Comparison of ENCODE assay signal across 20 cellular contexts in genomic region chr1:41475346-41475745, GRCh38. TPM values are rescaled to one million over a fixed set of nuclear protein-coding genes. Genes with fewer than 3 reads are reported as not detected.
A peak's percentile ranks its signal among the peaks of the same experiment; 100 is the strongest.
DNase-seq lines count a peak whose midpoint lies in the region; ATAC-seq, FAIRE-seq and TF ChIP-seq lines count a peak whose summit lies in the region.
"Had no signal": no experiment of that assay in that cellular context is flagged by ENCODE, and none has a peak within 500 bp of the region (broad histone marks: within the 10 kb centered on the region; RNA-seq: fewer than 3 reads in every experiment).

No MANE protein-coding gene starts in this region.

- WGBS in psoas muscle, 3 donors, result 68 to 83% (median 71%) methylated on average over 4 of the region's 4 CpGs
- WGBS in upper lobe of left lung, 2 donors, result 78 to 88% methylated on average over 4 of the region's 4 CpGs

- H3K4me3 Mint-ChIP-seq in activated naive CD4-positive, alpha-beta T cell treated with anti-CD3 and anti-CD28 coated beads for 36 hours, result no peak overlapping the region
- H3K4me3 Mint-ChIP-seq: naive B cell had no signal

- H3K4me3 ChIP-seq in keratinocyte (ENCODE audit: control insufficient read depth in 2 of 3, extremely low read depth in 1 of 3, insufficient read depth in 2 of 3, low read depth in 1 of 3, low read length in 3 of 3), result no peak overlapping the region
- H3K4me3 ChIP-seq in psoas muscle, result no peak overlapping the region
- H3K4me3 ChIP-seq in upper lobe of left lung, result no peak overlapping the region
- H3K4me3 ChIP-seq: BLaER1 had no signal

- H3K36me3 ChIP-seq in keratinocyte (ENCODE audit: control insufficient read depth in 2 of 2, extremely low read depth in 1 of 2, insufficient read depth in 2 of 2, low read length in 2 of 2), result no peaks in the 10 kb centered on the region
- no peaks in the 10 kb centered on the region for H3K36me3 ChIP-seq in psoas muscle (ENCODE audit: insufficient read depth in 1 of 2, low read depth in 1 of 2)
- H3K36me3 ChIP-seq in upper lobe of left lung, result no peaks in the 10 kb centered on the region
- H3K36me3 ChIP-seq: BLaER1 had no signal

- no peaks in the 10 kb centered on the region for H3K27me3 Mint-ChIP-seq in activated naive CD4-positive, alpha-beta T cell treated with anti-CD3 and anti-CD28 coated beads for 36 hours (ENCODE audit: low read depth)
- H3K27me3 Mint-ChIP-seq: naive B cell had no signal

- no peak for TF ChIP-seq EP300 in upper lobe of left lung (IDR thresholded peaks at IDR 0.05)

- H3K27me3 ChIP-seq in keratinocyte (ENCODE audit: control insufficient read depth, extremely low read depth, insufficient read depth, low read length) (no peaks in the 10 kb centered on the region), psoas muscle (ENCODE audit: insufficient read depth in 3 of 3, low read length in 2 of 3) (no peaks in the 10 kb centered on the region), upper lobe of left lung (no peaks in the 10 kb centered on the region)
- H3K27me3 ChIP-seq: BLaER1 had no signal

- no peaks in the 10 kb centered on the region for H3K9me3 ChIP-seq in keratinocyte (ENCODE audit: control insufficient read depth, low read depth, low read length)
- H3K9me3 ChIP-seq in psoas muscle, result no peaks in the 10 kb centered on the region
- no peaks in the 10 kb centered on the region for H3K9me3 ChIP-seq in upper lobe of left lung
- H3K9me3 ChIP-seq: BLaER1 had no signal

- peaks cover 28% of the 10 kb centered on the region for H3K4me1 ChIP-seq in keratinocyte (ENCODE audit: control insufficient read depth, extremely low read depth, insufficient read depth, low read length)
- peaks cover 37% of the 10 kb centered on the region for H3K4me1 ChIP-seq in psoas muscle
- peaks cover 30 to 39% (median 33%) of the 10 kb centered on the region in 4 donors for H3K4me1 ChIP-seq in upper lobe of left lung

- H3K27ac Mint-ChIP-seq in activated naive CD4-positive, alpha-beta T cell treated with anti-CD3 and anti-CD28 coated beads for 36 hours, result peak overlapping the region; percentile 19

- CTCF ChIA-PET in activated naive CD4-positive, alpha-beta T cell treated with anti-CD3 and anti-CD28 coated beads for 36 hours (lab: Charles Lee), result no interaction called here

- no peak overlapping the region for H3K4me2 ChIP-seq in keratinocyte (ENCODE audit: control insufficient read depth, extremely low read depth, insufficient read depth, low read depth, low read length)

- no peaks in the 10 kb centered on the region for H4K20me1 ChIP-seq in keratinocyte (ENCODE audit: control insufficient read depth, extremely low read depth, insufficient read depth, low read length)
- H4K20me1 ChIP-seq: BLaER1 had no signal

- no peak for DNase-seq in activated naive CD4-positive, alpha-beta T cell treated with anti-CD3 and anti-CD28 coated beads for 36 hours
- DNase-seq in activated naive CD4-positive, alpha-beta T cell (lab: John Stamatoyannopoulos, UW), result no peak
- DNase-seq in keratinocyte (ENCODE audit: low read depth, low spot score), result no peak
- no peak for DNase-seq in psoas muscle
- no peak for DNase-seq in upper lobe of left lung
- no peak for DNase-seq in DMS53 (lab: John Stamatoyannopoulos, UW)
- DNase-seq in activated gamma-delta T cell treated with Interleukin-2 at 50 U/mL for 16 hours, result no peak
- DNase-seq in DMS79 treated with DMSO at 0.1 percent for 48 hours (lab: John Stamatoyannopoulos, UW), result no peak
- DNase-seq: activated CD8-positive, alpha-beta memory T cell treated with anti-CD3 and anti-CD28 coated beads, Interleukin-2, amount 50 U/mL, for 4 hours; activated effector memory CD4-positive, alpha-beta T cell treated with anti-CD3 and anti-CD28 coated beads, Interleukin-2, amount 50 U/mL, for 16 hours; GF-D8; MV-4-11; naive B cell; NCI-H524 treated with DMSO at 0.1 percent for 48 hours; stimulated activated CD4-positive, alpha-beta T cell treated with anti-CD3 and anti-CD28 coated beads, Interleukin-1b, Interleukin-23, amount 100 ng/mL, for 48 hours had no signal

- H3K4me1 Mint-ChIP-seq in activated naive CD4-positive, alpha-beta T cell treated with anti-CD3 and anti-CD28 coated beads for 36 hours (ENCODE audit: low read depth), result no peaks in the 10 kb centered on the region
- H3K4me1 Mint-ChIP-seq: naive B cell had no signal

- H3K79me2 ChIP-seq in keratinocyte (ENCODE audit: control insufficient read depth, insufficient read depth, low read length), result no peaks in the 10 kb centered on the region

- no peak for ATAC-seq in psoas muscle
- ATAC-seq in upper lobe of left lung (ENCODE audit: low FRiP score in 2 of 2), result no peak

- intact Hi-C loops in activated naive CD4-positive, alpha-beta T cell treated with anti-CD3 and anti-CD28 coated beads for 36 hours (cut with micrococcal nuclease), result no loop called here
- intact Hi-C loops in psoas muscle (cut with DNase I), result no loop called here

- no peaks in the 10 kb centered on the region for H3K36me3 Mint-ChIP-seq in activated naive CD4-positive, alpha-beta T cell treated with anti-CD3 and anti-CD28 coated beads for 36 hours (ENCODE audit: low read depth)
- H3K36me3 Mint-ChIP-seq: naive B cell had no signal

- no peaks in the 10 kb centered on the region for H3K9me3 Mint-ChIP-seq in activated naive CD4-positive, alpha-beta T cell treated with anti-CD3 and anti-CD28 coated beads for 36 hours
- H3K9me3 Mint-ChIP-seq: naive B cell had no signal

- peak overlapping the region; percentile 6 for H3K9ac ChIP-seq in keratinocyte (ENCODE audit: control insufficient read depth, extremely low read depth, insufficient read depth, low read length)
- H3K9ac ChIP-seq: BLaER1 had no signal

- H3K9me1 ChIP-seq in keratinocyte (ENCODE audit: control insufficient read depth, extremely low read depth, insufficient read depth, low read length), result no peaks in the 10 kb centered on the region

- TF ChIP-seq CTCF in keratinocyte (optimal IDR thresholded peaks at IDR 0.05 in 1 of 3, IDR thresholded peaks at IDR 0.05 in 1 of 3, conservative IDR thresholded peaks at IDR 0.05 in 1 of 3; ENCODE audit: extremely low read depth in 1 of 3, insufficient read depth in 2 of 3, low read length in 3 of 3) (no peak), psoas muscle (IDR thresholded peaks at IDR 0.05) (no peak), upper lobe of left lung (IDR thresholded peaks at IDR 0.05) (no peak)

- no peak for TF ChIP-seq POLR2A in upper lobe of left lung (IDR thresholded peaks at IDR 0.05)

- no peak for FAIRE-seq in keratinocyte (lab: Jason Lieb, UNC)
- FAIRE-seq: endometrium, GM12892 had no signal

- H3K27ac ChIP-seq in keratinocyte (ENCODE audit: control insufficient read depth, insufficient read depth, low read length) (no peak overlapping the region), psoas muscle (peak overlapping the region; percentile 48), upper lobe of left lung (peak overlapping the region; percentile 4 to 79 (median 63))
- H3K27ac ChIP-seq: BLaER1 had no signal

- dilution Hi-C loops in keratinocyte (cut with MboI; ENCODE audit: extremely low pct_ligation_motif_present, low sequenced_read_pairs), result no loop called here

- H2AFZ ChIP-seq in keratinocyte (ENCODE audit: control insufficient read depth, low read length), result peak overlapping the region; percentile 66

RNA-seq across cellular contexts. Expression of gene EDN2, which starts 9.1 kb away (rescaled TPM):
- total RNA-seq in activated naive CD4-positive, alpha-beta T cell treated with anti-CD3 and anti-CD28 coated beads for 36 hours, result not detected
- polyA plus RNA-seq in keratinocyte, result 0.06 to 0.34 TPM (median 0.32 TPM) in 3 replicates
- 0.42 TPM for polyA plus RNA-seq in keratinocyte (2011; ENCODE audit: low read depth)
- polyA plus RNA-seq in keratinocyte (2011; cell fraction: cytosol; rRNA removed), result 0.18 and 0.22 TPM in 2 replicates
- 0.38 and 0.60 TPM in 2 replicates for polyA plus RNA-seq in keratinocyte (2011; cell fraction: nucleus; rRNA removed)
- polyA plus RNA-seq in keratinocyte (2012; ENCODE audit: low replicate concordance), result 1.9 TPM in 1 of 2 replicates, not detected in the other
- 0.64 TPM in 1 of 3 replicates, not detected in the others for polyA minus RNA-seq in keratinocyte
- polyA minus RNA-seq in keratinocyte (2011; cell fraction: cytosol; rRNA and poly(A)+ RNA removed), result not detected
- 0.32 TPM in 1 of 2 replicates, not detected in the other for polyA minus RNA-seq in keratinocyte (2011; cell fraction: nucleus; rRNA and poly(A)+ RNA removed)
- total RNA-seq in psoas muscle, result not detected
- under 1 TPM in 2 of 3 donors, not detected in 1; 0.03 to 0.10 TPM for polyA plus RNA-seq in psoas muscle
- total RNA-seq in upper lobe of left lung, result 1 to 10 TPM in 1 of 6 donors, under 1 TPM in 2, not detected in 3; 0.49 to 4.0 (median 0.77) TPM
- total RNA-seq: fibroblast of villous mesenchyme, left lobe of liver had no signal
